In the genomic region with DNA sequence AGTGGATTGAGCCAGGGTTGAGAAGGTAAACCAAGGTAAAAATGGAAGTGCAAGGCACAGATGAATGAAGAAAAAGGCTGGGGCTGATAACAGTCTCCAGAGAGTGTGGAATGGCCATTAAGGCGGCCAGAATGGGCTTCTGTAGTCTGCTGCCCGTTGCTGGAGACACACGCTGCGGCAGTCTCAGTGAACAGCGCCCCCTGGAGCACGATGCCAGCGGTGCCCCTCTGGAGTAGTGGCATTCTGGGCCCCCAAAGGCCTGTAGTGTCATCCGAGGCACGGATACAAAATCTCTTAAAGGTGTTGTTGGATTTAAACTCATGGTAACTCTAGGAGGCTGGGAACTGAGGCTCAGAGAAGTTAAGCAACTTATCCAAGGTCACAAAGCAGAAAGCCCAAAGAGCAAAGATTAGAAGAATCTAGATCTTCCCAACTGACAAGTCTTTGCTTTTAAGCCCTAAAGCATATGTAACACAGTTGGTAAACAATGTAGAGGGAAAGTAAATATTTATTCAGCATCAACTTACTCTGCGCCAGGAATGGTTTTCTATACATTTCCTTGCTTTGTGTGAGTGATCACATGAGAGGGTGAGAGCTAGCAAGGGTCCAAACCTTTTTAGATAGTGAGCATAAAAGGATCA, we compare ENCODE assay signal across 8 cellular contexts. TPM values are rescaled to one million over a fixed set of nuclear protein-coding genes. Genes with fewer than 3 reads are reported as not detected.
DNase-seq lines count a peak whose midpoint lies in the region; ATAC-seq, FAIRE-seq and TF ChIP-seq lines count a peak whose summit lies in the region.

No MANE protein-coding gene starts in this region.

- H3K27ac ChIP-seq in ovary: no peak overlapping the region

- in situ Hi-C loops in SK-MEL-5 (cut with HindIII; ENCODE audit: low pct_unique_long_range_greater_than_20kb, low sequenced_read_pairs): no loop called here

- H3K36me3 ChIP-seq in BJ (ENCODE audit: control insufficient read depth, insufficient read depth, low read length) (no peaks in the 10 kb centered on the region), ovary (no peaks in the 10 kb centered on the region)

- no peak for TF ChIP-seq POLR2A in ovary (IDR thresholded peaks at IDR 0.05)

- peaks cover 12% of the 10 kb centered on the region for H3K27me3 ChIP-seq in BJ (ENCODE audit: control insufficient read depth, insufficient read depth, low read length)
- H3K27me3 ChIP-seq in ovary: no peaks in the 10 kb centered on the region

- TF ChIP-seq CTCF in BJ (IDR thresholded peaks at IDR 0.05; ENCODE audit: insufficient read depth, low read depth, low read length): peak; percentile 54
- TF ChIP-seq CTCF in ovary (IDR thresholded peaks at IDR 0.05): no peak

- no peak for TF ChIP-seq EP300 in ovary (IDR thresholded peaks at IDR 0.05)

- peak; percentile 90 for ATAC-seq in HG03280 (IDR thresholded peaks at IDR 0.05; ENCODE audit: unreplicated experiment)

- WGBS in ovary, 3 donors: 27 to 43% (median 37%) methylated on average over 10 of the region's 10 CpGs

- H3K4me1 ChIP-seq in ovary (ENCODE audit: insufficient read depth): no peaks in the 10 kb centered on the region

- intact Hi-C loops in ovary (cut with DNase I): no loop called here

- peak; percentile 73 for FAIRE-seq in GM19239 (lab: Jason Lieb, UNC)

- no peaks in the 10 kb centered on the region for H3K9me3 ChIP-seq in ovary

- DNase-seq in BJ (ENCODE audit: low read depth) (no peak), GM19239 (ENCODE audit: insufficient read length, low spot score) (peak; percentile 46), SK-MEL-5 (ENCODE audit: low read depth, low spot score) (peak; percentile 73), hepatic stellate cell (ENCODE audit: low spot score) (peak; percentile 29), ovary (no peak)
- peak in 3 of 4 experiments; percentile 28 to 47 (median 44) for DNase-seq in activated naive CD4-positive, alpha-beta T cell (lab: John Stamatoyannopoulos, UW)
- peak; percentile 9 to 49 (median 17) for DNase-seq in stimulated activated CD4-positive, alpha-beta T cell treated with anti-CD3 and anti-CD28 coated beads, TNF-alpha, amount 100 ng/mL, for 1 hour (ENCODE audit: low read depth in 3 of 3, low spot score in 1 of 3)

- H3K4me3 ChIP-seq in BJ (ENCODE audit: low read depth, low read length): no peak overlapping the region
- no peak overlapping the region for H3K4me3 ChIP-seq in ovary

- CTCF ChIA-PET in BJ (lab: Yijun Ruan, JAX): interaction anchor here (0.8 to 1.8 kb wide), 4 partner anchors 12 to 682 kb away, joined by 3 to 5 read pairs (median 4); no protein-coding TSS in a partner anchor

- POLR2A ChIA-PET in BJ (lab: Charles Lee): no interaction called here

RNA-seq across cellular contexts. Expression of gene KCNJ1, which starts 18.2 kb away (rescaled TPM):
- polyA plus RNA-seq in BJ (2011; rRNA removed): not detected in 2 replicates
- polyA minus RNA-seq in BJ (2011; rRNA and poly(A)+ RNA removed): not detected in 2 replicates
- not detected in 2 replicates for total RNA-seq in SK-MEL-5 (2014; rRNA removed; shearing (Covaris generic))
- polyA plus RNA-seq in SK-MEL-5 (2015; cell fraction: cytosol; rRNA removed): not detected in 2 replicates
- polyA plus RNA-seq in SK-MEL-5 (2015; cell fraction: nucleus; rRNA removed): not detected in 2 replicates
- under 1 TPM in 1 of 7 donors, not detected in 6; 0.48 TPM for total RNA-seq in ovary
- not detected for polyA plus RNA-seq in ovary

RNA-seq across cellular contexts. Expression of gene KCNJ5, which starts 42.2 kb away (rescaled TPM):
- not detected in 2 replicates for polyA plus RNA-seq in BJ (2011; rRNA removed)
- polyA minus RNA-seq in BJ (2011; rRNA and poly(A)+ RNA removed): not detected in 2 replicates
- total RNA-seq in SK-MEL-5 (2014; rRNA removed; shearing (Covaris generic)): 0.08 TPM in 1 of 2 replicates, not detected in the other
- not detected in 2 replicates for polyA plus RNA-seq in SK-MEL-5 (2015; cell fraction: cytosol; rRNA removed)
- not detected in 2 replicates for polyA plus RNA-seq in SK-MEL-5 (2015; cell fraction: nucleus; rRNA removed)
- 1 to 10 TPM in 5 of 7 donors, under 1 TPM in 2; 0.72 to 2.8 (median 2.0) TPM for total RNA-seq in ovary
- polyA plus RNA-seq in ovary: 1 to 10 TPM in 1 of 2 donors, under 1 TPM in 1; 0.42 to 3.7 TPM

Comparison
In these comparisons a context has a peak if more than half of its experiments do, and no peak if none do; other contexts are left out.
1. DNase-seq: peak in GM19239 (single experiment), SK-MEL-5 (single experiment), activated naive CD4-positive, alpha-beta T cell (3 of 4), hepatic stellate cell (single experiment) and stimulated activated CD4-positive, alpha-beta T cell treated with anti-CD3 and anti-CD28 coated beads, TNF-alpha, amount 100 ng/mL, for 1 hour (3 of 3); none in BJ (single experiment) and ovary (0 of 5).